Comparison of ENCODE assay signal across 8 cellular contexts in genomic region chr18:21739604-21740473, GRCh38. TPM values are rescaled to one million over a fixed set of nuclear protein-coding genes. Genes with fewer than 3 reads are reported as not detected.
DNase-seq lines count a peak whose midpoint lies in the region; ATAC-seq and TF ChIP-seq lines count a peak whose summit lies in the region.

No MANE protein-coding gene starts in this region.

- ATAC-seq in HG02870 (IDR thresholded peaks at IDR 0.05; ENCODE audit: unreplicated experiment) (peak; percentile 19), Panc1 (peak; percentile 41)

- H3K36me3 ChIP-seq in Panc1 (ENCODE audit: control insufficient read depth, insufficient read depth, low read length), result no peaks in the 10 kb centered on the region; the same call in 1 of the 2 replicates
- H3K36me3 ChIP-seq in endodermal cell (ENCODE audit: control insufficient read depth, insufficient read depth, low read length), result no peaks in the 10 kb centered on the region
- no peaks in the 10 kb centered on the region for H3K36me3 ChIP-seq in neuron (ENCODE audit: insufficient read depth, low read length)

- DNase-seq in DMS153 treated with DMSO at 0.1 percent for 48 hours (lab: John Stamatoyannopoulos, UW; ENCODE audit: unreplicated experiment) (peak; percentile 52), DMS153 (lab: John Stamatoyannopoulos, UW) (no peak), Panc1 (ENCODE audit: low read depth, low spot score) (peak; percentile 38), endodermal cell (peak; percentile 64), NCI-H82 (lab: John Stamatoyannopoulos, UW) (no peak)
- DNase-seq in stimulated activated CD4-positive, alpha-beta T cell treated with anti-CD3 and anti-CD28 coated beads, Interleukin-2, amount 100 ng/mL, for 24 hours, result no peak

- H3K9me3 ChIP-seq in Panc1 (ENCODE audit: control insufficient read depth, insufficient read depth, low read depth, low read length) (no peaks in the 10 kb centered on the region), endodermal cell (ENCODE audit: control insufficient read depth, low read length) (no peaks in the 10 kb centered on the region), neuron (ENCODE audit: low read length) (no peaks in the 10 kb centered on the region)

- WGBS in endodermal cell (ENCODE audit: insufficient coverage in 1 of 2, insufficient read length in 1 of 2), 2 experiments, result 73 to 83% methylated on average over 15 to 19 of the region's 19 CpGs

- H3K27ac ChIP-seq in Panc1 (ENCODE audit: low read length) (peak overlapping the region; percentile 88), endodermal cell (ENCODE audit: low read depth, low read length) (peak overlapping the region; percentile 59)

- H3K4me1 Mint-ChIP-seq in endodermal cell, result peaks cover 15% of the 10 kb centered on the region

- peak overlapping the region; percentile 92 for H2AFZ ChIP-seq in neuron (ENCODE audit: low read depth, low read length)

- H3K4me3 ChIP-seq in Panc1 (ENCODE audit: low read depth in 2 of 2, low read length in 2 of 2) (peak overlapping the region; percentile 84 to 91), endodermal cell (ENCODE audit: low read length) (peak overlapping the region; percentile 99), neuron (ENCODE audit: low read length) (peak overlapping the region; percentile 45)

- peaks cover 26% of the 10 kb centered on the region for H3K9me3 Mint-ChIP-seq in endodermal cell

- in situ Hi-C loops in Panc1 (cut with HindIII; ENCODE audit: low pct_unique_long_range_greater_than_20kb, low sequenced_read_pairs), result no loop called here

- no peak overlapping the region for H3K9ac ChIP-seq in endodermal cell (ENCODE audit: extremely low read depth, low read length, poor library complexity, severe bottlenecking)

- H3K27me3 ChIP-seq in Panc1 (ENCODE audit: control insufficient read depth, insufficient read depth, low read length) (no peaks in the 10 kb centered on the region), endodermal cell (ENCODE audit: control insufficient read depth, insufficient read depth, low read length, poor library complexity, severe bottlenecking) (no peaks in the 10 kb centered on the region), neuron (ENCODE audit: insufficient read depth, low read length) (no peaks in the 10 kb centered on the region)

- intact Hi-C loops in Panc1 (cut with micrococcal nuclease; ENCODE audit: unreplicated experiment), result loop anchor here (5.0 kb wide), 1 partner anchor 38 kb away; the partner anchor contains the start of gene ABHD3

- H3K27me3 Mint-ChIP-seq in endodermal cell (ENCODE audit: insufficient read depth), result peaks cover 3% of the 10 kb centered on the region

- CTCF ChIA-PET in Panc1 (lab: Charles Lee), result interaction anchor here (1.2 kb wide), 1 partner anchor 139 kb away, joined by 3 read pairs; the partner anchor contains the start of gene ESCO1

- POLR2A ChIA-PET in Panc1 (lab: Charles Lee), result interaction anchor here (0.5 to 0.6 kb wide), 3 partner anchors 24 to 171 kb away, joined by 3 read pairs; no protein-coding TSS in a partner anchor

- TF ChIP-seq CTCF in Panc1 (IDR thresholded peaks at IDR 0.05) (no peak), endodermal cell (conservative IDR thresholded peaks at IDR 0.05) (no peak)

- H3K36me3 Mint-ChIP-seq in endodermal cell (ENCODE audit: low read depth), result peaks cover 10% of the 10 kb centered on the region

- H3K27ac Mint-ChIP-seq in endodermal cell, result peak overlapping the region; percentile 84

- H3K4me3 Mint-ChIP-seq in endodermal cell, result peak overlapping the region; percentile 83

- TSS peak; percentile 92 for BruUV-seq in Panc1 (replicated peaks; lab: Mats Ljungman, UMichigan)

- H3K4me1 ChIP-seq in Panc1 (ENCODE audit: control insufficient read depth, insufficient read depth, low read length) (peaks cover 14% of the 10 kb centered on the region), endodermal cell (ENCODE audit: control insufficient read depth, insufficient read depth, low read length) (no peaks in the 10 kb centered on the region), neuron (ENCODE audit: insufficient read depth, low read length) (peaks cover 6% of the 10 kb centered on the region)

RNA-seq across cellular contexts. Expression of gene MIB1, which starts 0.8 kb away (rescaled TPM):
- total RNA-seq in Panc1 (2021; ENCODE audit: unreplicated experiment) (66.3 TPM), endodermal cell (10 to 100 TPM; 66.4 to 75.0 TPM)
- 21.1 TPM for polyA plus RNA-seq in Panc1 (2012; ENCODE audit: insufficient read length)
- polyA plus RNA-seq in endodermal cell (2013, experiment 1 of 2), result 62.3 TPM
- 62.8 TPM for polyA plus RNA-seq in endodermal cell (2013, experiment 2 of 2)

RNA-seq across cellular contexts. Expression of gene ABHD3, which starts 35.3 kb away (rescaled TPM):
- 23.3 TPM for total RNA-seq in Panc1 (2021; ENCODE audit: unreplicated experiment)
- 16.7 TPM for polyA plus RNA-seq in Panc1 (2012; ENCODE audit: insufficient read length)
- total RNA-seq in endodermal cell, result 10 to 100 TPM; 14.2 to 24.5 TPM
- 12.9 TPM for polyA plus RNA-seq in endodermal cell (2013, experiment 1 of 2)
- 9.8 TPM for polyA plus RNA-seq in endodermal cell (2013, experiment 2 of 2)

Comparison
In these comparisons a context has a peak if more than half of its experiments do, and no peak if none do; other contexts are left out.
1. DNase-seq: peak in DMS153 treated with DMSO at 0.1 percent for 48 hours (single experiment), Panc1 (single experiment) and endodermal cell (single experiment); none in DMS153 (single experiment), NCI-H82 (single experiment) and stimulated activated CD4-positive, alpha-beta T cell treated with anti-CD3 and anti-CD28 coated beads, Interleukin-2, amount 100 ng/mL, for 24 hours (0 of 2).
2. H3K4me3 ChIP-seq: peak in every context shown above with its lines; median percentile 99 in endodermal cell; 88 in Panc1; 45 in neuron.